Comparison of ENCODE assay signal across 11 cellular contexts in genomic region chr2:74201596-74201995, GRCh38. TPM values are rescaled to one million over a fixed set of nuclear protein-coding genes. Genes with fewer than 3 reads are reported as not detected.
A peak's percentile ranks its signal among the peaks of the same experiment; 100 is the strongest.
DNase-seq lines count a peak whose midpoint lies in the region; ATAC-seq and TF ChIP-seq lines count a peak whose summit lies in the region.
"Had no signal": no experiment of that assay in that cellular context is flagged by ENCODE, and none has a peak within 500 bp of the region (broad histone marks: within the 10 kb centered on the region; RNA-seq: fewer than 3 reads in every experiment).

No MANE protein-coding gene starts in this region.

- intact Hi-C loops in heart right ventricle (cut with DNase I): no loop called here

- CTCF ChIA-PET in activated CD8-positive, alpha-beta T cell treated with anti-CD3 and anti-CD28 coated beads, Interleukin-2, amount 10 ng/mL, durations not matched to agents 7 days and 5 days (lab: Charles Lee): no interaction called here

- H3K27ac Mint-ChIP-seq in activated CD8-positive, alpha-beta T cell treated with anti-CD3 and anti-CD28 coated beads, Interleukin-2, amount 10 ng/mL, durations not matched to agents 7 days and 5 days: peak overlapping the region; percentile 43

- H3K4me3 Mint-ChIP-seq in activated CD8-positive, alpha-beta T cell treated with anti-CD3 and anti-CD28 coated beads, Interleukin-2, amount 10 ng/mL, durations not matched to agents 7 days and 5 days: peak overlapping the region; percentile 97

- POLR2A ChIA-PET in activated CD8-positive, alpha-beta T cell treated with anti-CD3 and anti-CD28 coated beads, Interleukin-2, amount 10 ng/mL, durations not matched to agents 7 days and 5 days (lab: Charles Lee): interaction anchor here (7.4 kb wide), 1 partner anchor 21 kb away, joined by 140 read pairs; the partner anchor contains the start of gene MOB1A

- H3K9me3 Mint-ChIP-seq in activated CD8-positive, alpha-beta T cell treated with anti-CD3 and anti-CD28 coated beads, Interleukin-2, amount 10 ng/mL, durations not matched to agents 7 days and 5 days (ENCODE audit: insufficient read depth): no peaks in the 10 kb centered on the region

- H3K4me3 ChIP-seq in GM06990 (replicated peaks; ENCODE audit: low read depth, low read length) (peak overlapping the region; percentile 99), heart right ventricle (peak overlapping the region in 1 of 10 donors; percentile 75), WERI-Rb-1 (ENCODE audit: low read depth, low read length) (no peak overlapping the region)
- H3K4me3 ChIP-seq: adrenal gland, Peyer's patch had no signal

- H3K36me3 ChIP-seq in GM06990 (ENCODE audit: control insufficient read depth, insufficient read depth, low read length) (peaks cover 5% of the 10 kb centered on the region), heart right ventricle (peaks cover 0 to 30% (median 0%) of the 10 kb centered on the region in 9 donors), WERI-Rb-1 (peaks cover 58% of the 10 kb centered on the region)
- H3K36me3 ChIP-seq: adrenal gland, Peyer's patch had no signal

- DNase-seq in GM06990 (ENCODE audit: extremely low read depth, insufficient read length) (no peak), heart right ventricle (peak in 1 of 2 donors; percentile 33), SHP77 treated with DMSO at 0.1 percent for 48 hours (lab: John Stamatoyannopoulos, UW) (no peak), NCI-H226 (no peak), WERI-Rb-1 (no peak)
- no peak for DNase-seq in activated CD8-positive, alpha-beta T cell treated with anti-CD3 and anti-CD28 coated beads, Interleukin-2, amount 10 ng/mL, durations not matched to agents 7 days and 5 days
- DNase-seq: kidney, Peyer's patch had no signal

- 9 to 17% methylated on average over 1 of the region's 1 CpG for WGBS in heart right ventricle, 2 donors

- no peak for ATAC-seq in activated CD8-positive, alpha-beta T cell treated with anti-CD3 and anti-CD28 coated beads, Interleukin-2, amount 10 ng/mL, durations not matched to agents 7 days and 5 days
- peak in 7 of 8 donors; percentile 5 to 60 (median 36) for ATAC-seq in heart right ventricle
- ATAC-seq in HG02623 (IDR thresholded peaks at IDR 0.05; ENCODE audit: unreplicated experiment): no peak

- H3K4me1 Mint-ChIP-seq in activated CD8-positive, alpha-beta T cell treated with anti-CD3 and anti-CD28 coated beads, Interleukin-2, amount 10 ng/mL, durations not matched to agents 7 days and 5 days (ENCODE audit: low read depth): peaks cover 74% of the 10 kb centered on the region

- H3K36me3 Mint-ChIP-seq in activated CD8-positive, alpha-beta T cell treated with anti-CD3 and anti-CD28 coated beads, Interleukin-2, amount 10 ng/mL, durations not matched to agents 7 days and 5 days (ENCODE audit: low read depth): peaks cover 59% of the 10 kb centered on the region

- TF ChIP-seq CTCF in 22Rv1 (IDR thresholded peaks at IDR 0.05): no peak
- no peak for TF ChIP-seq CTCF in GM06990 (IDR thresholded peaks at IDR 0.05; ENCODE audit: insufficient read depth, low read length, poor library complexity, severe bottlenecking)
- TF ChIP-seq CTCF in heart right ventricle (IDR thresholded peaks at IDR 0.05): no peak
- TF ChIP-seq CTCF in WERI-Rb-1 (IDR thresholded peaks at IDR 0.05; ENCODE audit: low read depth, low read length): no peak

- H3K27me3 ChIP-seq in GM06990 (replicated peaks; ENCODE audit: control insufficient read depth, insufficient read depth, low read length) (no peaks in the 10 kb centered on the region), heart right ventricle (no peaks in the 10 kb centered on the region), WERI-Rb-1 (ENCODE audit: insufficient read depth, low read depth, severe bottlenecking) (no peaks in the 10 kb centered on the region)
- H3K27me3 ChIP-seq: adrenal gland, Peyer's patch had no signal

- H3K4me1 ChIP-seq in heart right ventricle: peaks cover 0 to 74% (median 39%) of the 10 kb centered on the region in 9 donors

- H3K27me3 Mint-ChIP-seq in activated CD8-positive, alpha-beta T cell treated with anti-CD3 and anti-CD28 coated beads, Interleukin-2, amount 10 ng/mL, durations not matched to agents 7 days and 5 days (ENCODE audit: low read depth): no peaks in the 10 kb centered on the region

- H3K9me3 ChIP-seq in heart right ventricle (no peaks in the 10 kb centered on the region), WERI-Rb-1 (ENCODE audit: severe bottlenecking) (no peaks in the 10 kb centered on the region)
- H3K9me3 ChIP-seq: adrenal gland, Peyer's patch had no signal

- H3K27ac ChIP-seq in 22Rv1 (peak overlapping the region; percentile 89; the same call in 1 of the 2 replicates), heart right ventricle (peak overlapping the region in 9 of 10 donors; percentile 40 to 89 (median 46)), WERI-Rb-1 (no peak overlapping the region)

RNA-seq across cellular contexts. Expression of gene MTHFD2, which starts 3.2 kb away (rescaled TPM):
- total RNA-seq in activated CD8-positive, alpha-beta T cell treated with anti-CD3 and anti-CD28 coated beads, Interleukin-2, amount 10 ng/mL, durations not matched to agents 7 days and 5 days: 100 to 1,000 TPM; 162 to 164 TPM
- total RNA-seq in heart right ventricle: 10 to 100 TPM; 12.4 to 32.6 (median 19.0) TPM
- polyA plus RNA-seq in heart right ventricle: 10 to 100 TPM; 17.0 to 30.0 TPM

RNA-seq across cellular contexts. Expression of gene MOB1A, which starts 22.9 kb away (rescaled TPM):
- 100 to 1,000 TPM; 191 to 208 TPM for total RNA-seq in activated CD8-positive, alpha-beta T cell treated with anti-CD3 and anti-CD28 coated beads, Interleukin-2, amount 10 ng/mL, durations not matched to agents 7 days and 5 days
- total RNA-seq in heart right ventricle: 10 to 100 TPM; 45.8 to 75.0 (median 58.2) TPM
- polyA plus RNA-seq in heart right ventricle: 10 to 100 TPM; 14.2 to 16.5 TPM

RNA-seq across cellular contexts. Expression of gene BOLA3, which starts 53.9 kb away (rescaled TPM):
- total RNA-seq in activated CD8-positive, alpha-beta T cell treated with anti-CD3 and anti-CD28 coated beads, Interleukin-2, amount 10 ng/mL, durations not matched to agents 7 days and 5 days: 10 to 100 TPM; 79.7 to 85.4 TPM
- total RNA-seq in heart right ventricle: 100 to 1,000 TPM in 1 of 10 donors, 10 to 100 TPM in 9; 63.9 to 117 (median 82.3) TPM
- 100 to 1,000 TPM in 1 of 2 donors, 10 to 100 TPM in 1; 88.3 to 166 TPM for polyA plus RNA-seq in heart right ventricle

Comparison
In these comparisons a context has a peak if more than half of its experiments do, and no peak if none do; other contexts are left out.
1. ATAC-seq: peak in heart right ventricle (7 of 8); none in activated CD8-positive, alpha-beta T cell treated with anti-CD3 and anti-CD28 coated beads, Interleukin-2, amount 10 ng/mL, durations not matched to agents 7 days and 5 days (single experiment) and HG02623 (single experiment).
2. RNA of gene MTHFD2, which starts 3.2 kb away (total RNA-seq): 162 to 164 TPM in activated CD8-positive, alpha-beta T cell treated with anti-CD3 and anti-CD28 coated beads, Interleukin-2, amount 10 ng/mL, durations not matched to agents 7 days and 5 days; 12.4 to 32.6 TPM in heart right ventricle; every median in the first group is over 4 times any median in the second.